Comparison of ENCODE assay signal across 12 cellular contexts in genomic region chr13:99351772-99352171, GRCh38. TPM values are rescaled to one million over a fixed set of nuclear protein-coding genes. Genes with fewer than 3 reads are reported as not detected.
DNase-seq lines count a peak whose midpoint lies in the region; ATAC-seq and TF ChIP-seq lines count a peak whose summit lies in the region.
"Had no signal": no experiment of that assay in that cellular context is flagged by ENCODE, and none has a peak within 500 bp of the region (broad histone marks: within the 10 kb centered on the region; RNA-seq: fewer than 3 reads in every experiment).

No MANE protein-coding gene starts in this region.

- TF ChIP-seq CTCF in left lung (IDR thresholded peaks at IDR 0.05) (no peak), body of pancreas (IDR thresholded peaks at IDR 0.05) (no peak)

- no peak for TF ChIP-seq POLR2A in body of pancreas (IDR thresholded peaks at IDR 0.05)

- H3K4me3 ChIP-seq in left lung = no peak overlapping the region
- H3K4me3 ChIP-seq in body of pancreas = no peak overlapping the region
- H3K4me3 ChIP-seq: lung, right atrium auricular region had no signal

- H3K27me3 Mint-ChIP-seq in activated CD8-positive, alpha-beta T cell treated with anti-CD3 and anti-CD28 coated beads, Interleukin-2, amount 10 ng/mL, durations not matched to agents 7 days and 5 days (ENCODE audit: low read depth) = no peaks in the 10 kb centered on the region
- no peaks in the 10 kb centered on the region for H3K27me3 Mint-ChIP-seq in naive thymus-derived CD8-positive, alpha-beta T cell

- H3K36me3 Mint-ChIP-seq in activated CD8-positive, alpha-beta T cell treated with anti-CD3 and anti-CD28 coated beads, Interleukin-2, amount 10 ng/mL, durations not matched to agents 7 days and 5 days (ENCODE audit: low read depth) = peaks cover 74% of the 10 kb centered on the region
- H3K36me3 Mint-ChIP-seq in naive thymus-derived CD8-positive, alpha-beta T cell = peaks cover 12 to 46% (median 34%) of the 10 kb centered on the region in 3 donors

- no peak overlapping the region for H3K4me3 Mint-ChIP-seq in activated CD8-positive, alpha-beta T cell treated with anti-CD3 and anti-CD28 coated beads, Interleukin-2, amount 10 ng/mL, durations not matched to agents 7 days and 5 days
- H3K4me3 Mint-ChIP-seq in naive thymus-derived CD8-positive, alpha-beta T cell = peak overlapping the region in 9 of 10 donors; percentile 36 to 73 (median 66)
- H3K4me3 Mint-ChIP-seq: CD14-positive monocyte had no signal

- H3K4me1 ChIP-seq in left lung (peaks cover 2 to 32% of the 10 kb centered on the region in 2 donors), body of pancreas (no peaks in the 10 kb centered on the region)

- H3K27me3 ChIP-seq in left lung (no peaks in the 10 kb centered on the region), body of pancreas (no peaks in the 10 kb centered on the region)
- H3K27me3 ChIP-seq: right atrium auricular region had no signal

- intact Hi-C loops in left lung (cut with DNase I) = no loop called here
- intact Hi-C loops in body of pancreas (cut with DNase I) = no loop called here

- H3K36me3 ChIP-seq in left lung (peaks cover 0 to 48% of the 10 kb centered on the region in 2 donors), body of pancreas (replicated peaks in 1 of 2; ENCODE audit: insufficient read depth in 1 of 2, low read depth in 2 of 2) (no peaks in the 10 kb centered on the region)

- peak; percentile 51 for DNase-seq in activated CD8-positive, alpha-beta T cell treated with anti-CD3 and anti-CD28 coated beads, Interleukin-2, amount 10 ng/mL, durations not matched to agents 7 days and 5 days
- peak in 6 of 10 donors; percentile 59 to 79 (median 71) for DNase-seq in naive thymus-derived CD8-positive, alpha-beta T cell
- no peak for DNase-seq in left lung
- no peak for DNase-seq in CD1c-positive myeloid dendritic cell (ENCODE audit: extremely low spot score)
- no peak for DNase-seq in body of pancreas
- DNase-seq: NCI-H187 treated with DMSO at 0.1 percent for 48 hours, NCI-H82 had no signal

- no peaks in the 10 kb centered on the region for H3K9me3 Mint-ChIP-seq in activated CD8-positive, alpha-beta T cell treated with anti-CD3 and anti-CD28 coated beads, Interleukin-2, amount 10 ng/mL, durations not matched to agents 7 days and 5 days (ENCODE audit: insufficient read depth)
- H3K9me3 Mint-ChIP-seq in naive thymus-derived CD8-positive, alpha-beta T cell = no peaks in the 10 kb centered on the region
- H3K9me3 Mint-ChIP-seq: CD14-positive monocyte had no signal

- peaks cover 73% of the 10 kb centered on the region for H3K4me1 Mint-ChIP-seq in activated CD8-positive, alpha-beta T cell treated with anti-CD3 and anti-CD28 coated beads, Interleukin-2, amount 10 ng/mL, durations not matched to agents 7 days and 5 days (ENCODE audit: low read depth)
- H3K4me1 Mint-ChIP-seq in naive thymus-derived CD8-positive, alpha-beta T cell = peaks cover 60 to 98% (median 91%) of the 10 kb centered on the region in 4 donors

- H3K27ac ChIP-seq in left lung (no peak overlapping the region), body of pancreas (no peak overlapping the region)
- H3K27ac ChIP-seq: right atrium auricular region had no signal

- CTCF ChIA-PET in activated CD8-positive, alpha-beta T cell treated with anti-CD3 and anti-CD28 coated beads, Interleukin-2, amount 10 ng/mL, durations not matched to agents 7 days and 5 days (lab: Charles Lee) = interaction anchor here (0.7 to 7.3 kb wide), 19 partner anchors 10 to 175 kb away, joined by 3 to 73 read pairs (median 6); partner anchors contain the start of gene GPR183

- no peaks in the 10 kb centered on the region for H3K9me3 ChIP-seq in left lung
- no peaks in the 10 kb centered on the region for H3K9me3 ChIP-seq in body of pancreas
- H3K9me3 ChIP-seq: right atrium auricular region had no signal

- 84 to 91% methylated on average over 4 of the region's 4 CpGs for WGBS in body of pancreas, 2 donors

- POLR2A ChIA-PET in activated CD8-positive, alpha-beta T cell treated with anti-CD3 and anti-CD28 coated beads, Interleukin-2, amount 10 ng/mL, durations not matched to agents 7 days and 5 days (lab: Charles Lee) = interaction anchor here (0.7 to 1.4 kb wide), 10 partner anchors 16 to 152 kb away, joined by 3 to 5 read pairs (median 4); partner anchors contain the start of genes GPR18 and UBAC2
- POLR2A ChIA-PET in naive thymus-derived CD8-positive, alpha-beta T cell (lab: Charles Lee) = interaction anchor here (0.7 to 8.9 kb wide), 18 partner anchors 10 to 173 kb away, joined by 3 to 155 read pairs (median 5); partner anchors contain the start of gene GPR183

- peak; percentile 32 for ATAC-seq in GM18520 (IDR thresholded peaks at IDR 0.05; ENCODE audit: unreplicated experiment)
- peak; percentile 40 for ATAC-seq in GM21381 (IDR thresholded peaks at IDR 0.05; ENCODE audit: unreplicated experiment)
- peak; percentile 3 for ATAC-seq in activated CD8-positive, alpha-beta T cell treated with anti-CD3 and anti-CD28 coated beads, Interleukin-2, amount 10 ng/mL, durations not matched to agents 7 days and 5 days
- ATAC-seq in naive thymus-derived CD8-positive, alpha-beta T cell = peak; percentile 15 to 50
- ATAC-seq in left lung = no peak
- ATAC-seq in body of pancreas = no peak

- H3K27ac Mint-ChIP-seq in activated CD8-positive, alpha-beta T cell treated with anti-CD3 and anti-CD28 coated beads, Interleukin-2, amount 10 ng/mL, durations not matched to agents 7 days and 5 days = peak overlapping the region; percentile 27
- H3K27ac Mint-ChIP-seq in naive thymus-derived CD8-positive, alpha-beta T cell = peak overlapping the region; percentile 96 to 100 (median 99)

RNA-seq across cellular contexts. Expression of gene GPR183, which starts 44.6 kb away (rescaled TPM):
- total RNA-seq in activated CD8-positive, alpha-beta T cell treated with anti-CD3 and anti-CD28 coated beads, Interleukin-2, amount 10 ng/mL, durations not matched to agents 7 days and 5 days = 1 to 10 TPM; 5.0 to 5.2 TPM
- 10 to 100 TPM in 1 of 2 experiments, 1 to 10 TPM in 1; 8.4 to 10.4 TPM for total RNA-seq in naive thymus-derived CD8-positive, alpha-beta T cell
- polyA plus RNA-seq in naive thymus-derived CD8-positive, alpha-beta T cell = 10 to 100 TPM in 2 of 3 donors, 1 to 10 TPM in 1; 9.2 to 35.5 (median 13.1) TPM
- 10 to 100 TPM in 1 of 2 donors, 1 to 10 TPM in 1; 7.4 to 10.9 TPM for total RNA-seq in left lung
- 1 to 10 TPM in 1 of 2 donors, not detected in 1; 3.6 TPM for total RNA-seq in body of pancreas

Comparison
In these comparisons a context has a peak if more than half of its experiments do, and no peak if none do; other contexts are left out.
1. ATAC-seq: peak in GM18520 (single experiment), GM21381 (single experiment), activated CD8-positive, alpha-beta T cell treated with anti-CD3 and anti-CD28 coated beads, Interleukin-2, amount 10 ng/mL, durations not matched to agents 7 days and 5 days (single experiment) and naive thymus-derived CD8-positive, alpha-beta T cell (2 of 2); none in left lung (single experiment) and body of pancreas (single experiment).
2. DNase-seq: peak in activated CD8-positive, alpha-beta T cell treated with anti-CD3 and anti-CD28 coated beads, Interleukin-2, amount 10 ng/mL, durations not matched to agents 7 days and 5 days (single experiment) and naive thymus-derived CD8-positive, alpha-beta T cell (6 of 10); none in left lung (0 of 2), CD1c-positive myeloid dendritic cell (single experiment) and body of pancreas (0 of 4).